ENCODE assay signal across 27 cellular contexts in genomic region chr22:42641801-42642413, GRCh38. TPM values are rescaled to one million over a fixed set of nuclear protein-coding genes. Genes with fewer than 3 reads are reported as not detected.
A peak's percentile ranks its signal among the peaks of the same experiment; 100 is the strongest.
DNase-seq lines count a peak whose midpoint lies in the region; ATAC-seq and TF ChIP-seq lines count a peak whose summit lies in the region.
"Had no signal": no experiment of that assay in that cellular context is flagged by ENCODE, and none has a peak within 500 bp of the region (broad histone marks: within the 10 kb centered on the region; RNA-seq: fewer than 3 reads in every experiment).

No MANE protein-coding gene starts in this region.

- H3K4me1 ChIP-seq in liver (ENCODE audit: control insufficient read depth in 4 of 4, insufficient read depth in 4 of 4, low read length in 3 of 4) (peaks cover 34 to 51% (median 44%) of the 10 kb centered on the region in 4 donors), skeletal muscle tissue (ENCODE audit: control insufficient read depth in 3 of 3, insufficient read depth in 3 of 3, low read length in 3 of 3) (peaks cover 44 to 53% (median 49%) of the 10 kb centered on the region in 3 donors), tibial nerve (peaks cover under 1 to 88% (median 47%) of the 10 kb centered on the region in 4 donors)

- WGBS in liver, result 58% methylated on average over 9 of the region's 9 CpGs
- 48 to 63% methylated on average over 9 of the region's 9 CpGs for WGBS in tibial nerve, 2 donors

- H3K36me3 ChIP-seq in liver (ENCODE audit: control insufficient read depth in 4 of 4, insufficient read depth in 3 of 4, low read depth in 1 of 4, low read length in 3 of 4) (peaks cover 0 to 3% (median 0%) of the 10 kb centered on the region in 4 donors), skeletal muscle tissue (ENCODE audit: control insufficient read depth in 3 of 3, insufficient read depth in 3 of 3, low read length in 3 of 3) (peaks cover 0 to 2% (median 0%) of the 10 kb centered on the region in 3 donors), tibial nerve (no peaks in the 10 kb centered on the region)

- H3K4me3 ChIP-seq in cardiac fibroblast (replicated peaks in 1 of 2; ENCODE audit: low read depth in 2 of 2, low read length in 2 of 2), result no peak overlapping the region
- no peak overlapping the region for H3K4me3 ChIP-seq in liver (ENCODE audit: low read depth in 1 of 3, low read length in 3 of 3)
- no peak overlapping the region for H3K4me3 ChIP-seq in skeletal muscle tissue (ENCODE audit: low read length in 3 of 3)
- H3K4me3 ChIP-seq in tibial nerve, result no peak overlapping the region
- H3K4me3 ChIP-seq: BLaER1 had no signal

- TF ChIP-seq EP300 in tibial nerve (IDR thresholded peaks at IDR 0.05), result no peak

- DNase-seq in RWPE1 (ENCODE audit: low spot score), result no peak
- DNase-seq in cardiac fibroblast (ENCODE audit: low read depth in 2 of 2), result peak; percentile 33 to 42
- DNase-seq in tibial nerve (ENCODE audit: low spot score in 2 of 2), result no peak
- DNase-seq: activated CD4-positive, alpha-beta memory T cell treated with anti-CD3 and anti-CD28 coated beads for 36 hours; activated CD4-positive, alpha-beta T cell treated with anti-CD3 and anti-CD28 coated beads for 1 hour; activated naive CD4-positive, alpha-beta T cell treated with anti-CD3 and anti-CD28 coated beads, Interleukin-2, amount 10 ng/mL, durations not matched to agents 7 days and 5 days; DMS 273 treated with DMSO at 0.1 percent for 48 hours; EL; endodermal cell; foreskin keratinocyte; H7; kidney glomerular epithelial cell; MM.1S; NCI-H1105 treated with DMSO at 0.1 percent for 48 hours; NCI-H1930; NCI-H524; posterior cingulate gyrus; SHP77 treated with DMSO at 0.1 percent for 48 hours; stimulated activated CD4-positive, alpha-beta T cell treated with anti-CD3 and anti-CD28 coated beads, Interleukin-4, amount 100 ng/mL, for 1 hour had no signal

- peak overlapping the region; percentile 90 for H3K27ac ChIP-seq in RWPE1
- no peak overlapping the region for H3K27ac ChIP-seq in liver (ENCODE audit: low read depth in 1 of 2, low read length in 2 of 2)
- no peak overlapping the region for H3K27ac ChIP-seq in skeletal muscle tissue (ENCODE audit: low read depth, low read length)
- H3K27ac ChIP-seq in tibial nerve, result peak overlapping the region in 2 of 4 donors; percentile 59 to 99
- H3K27ac ChIP-seq: foreskin keratinocyte, KMS-11 had no signal

- TF ChIP-seq POLR2A in tibial nerve (IDR thresholded peaks at IDR 0.05), result no peak

- POLR2A ChIA-PET in RWPE1 (lab: Yijun Ruan, JAX; ENCODE audit: low non-redundant PET), result no interaction called here

- TF ChIP-seq RAD21 in liver (IDR thresholded peaks at IDR 0.05), result no peak

- ATAC-seq in GM21825 (IDR thresholded peaks at IDR 0.05; ENCODE audit: unreplicated experiment) (no peak), HG03378 (IDR thresholded peaks at IDR 0.05; ENCODE audit: unreplicated experiment) (no peak), GM21576 (IDR thresholded peaks at IDR 0.05; ENCODE audit: unreplicated experiment) (no peak)
- ATAC-seq: foreskin keratinocyte, sciatic nerve had no signal

- TF ChIP-seq CTCF in RWPE1 (conservative IDR thresholded peaks at IDR 0.05; ENCODE audit: low read depth), result no peak
- no peak for TF ChIP-seq CTCF in cardiac fibroblast (IDR thresholded peaks at IDR 0.05; ENCODE audit: low read depth, low read length)
- no peak for TF ChIP-seq CTCF in liver (IDR thresholded peaks at IDR 0.05; ENCODE audit: low read depth, low read length, missing input control)
- no peak for TF ChIP-seq CTCF in tibial nerve (IDR thresholded peaks at IDR 0.05)

- H3K9me3 ChIP-seq in liver (ENCODE audit: control insufficient read depth in 4 of 4, low read length in 3 of 4), result no peaks in the 10 kb centered on the region
- H3K9me3 ChIP-seq in skeletal muscle tissue (ENCODE audit: control insufficient read depth in 3 of 3, low read length in 3 of 3), result no peaks in the 10 kb centered on the region
- H3K9me3 ChIP-seq in tibial nerve, result no peaks in the 10 kb centered on the region
- H3K9me3 ChIP-seq: BLaER1 had no signal

- H3K9ac ChIP-seq in liver (ENCODE audit: low read depth in 1 of 2, low read length in 2 of 2) (no peak overlapping the region), skeletal muscle tissue (ENCODE audit: low read depth in 1 of 3, low read length in 3 of 3) (peak overlapping the region in 2 of 3 donors; percentile 11 to 33)
- H3K9ac ChIP-seq: BLaER1, KMS-11 had no signal

- no peaks in the 10 kb centered on the region for H3K27me3 ChIP-seq in liver (ENCODE audit: control insufficient read depth in 4 of 4, insufficient read depth in 4 of 4, low read length in 3 of 4)
- no peaks in the 10 kb centered on the region for H3K27me3 ChIP-seq in skeletal muscle tissue (ENCODE audit: control insufficient read depth in 3 of 3, insufficient read depth in 3 of 3, low read length in 3 of 3)
- no peaks in the 10 kb centered on the region for H3K27me3 ChIP-seq in tibial nerve
- H3K27me3 ChIP-seq: BLaER1, foreskin keratinocyte had no signal

- CTCF ChIA-PET in RWPE1 (lab: Yijun Ruan, JAX), result no interaction called here

TF ChIP-seq in liver, 16 proteins besides CTCF, POLR2A, EP300 and RAD21:
- TF ChIP-seq NR2F2 (IDR thresholded peaks at IDR 0.05) (peak; percentile 52), YY1 (IDR thresholded peaks at IDR 0.05) (no peak), EGR1 (IDR thresholded peaks at IDR 0.05; ENCODE audit: low read depth in 2 of 2) (no peak), JUND (IDR thresholded peaks at IDR 0.05) (peak in 1 of 2 donors; percentile 10), SP1 (IDR thresholded peaks at IDR 0.05) (no peak), RXRA (IDR thresholded peaks at IDR 0.05) (peak in 1 of 2 donors; percentile 12), TAF1 (conservative IDR thresholded peaks at IDR 0.05) (no peak), HNF4A (conservative IDR thresholded peaks at IDR 0.05) (peak; percentile 45 to 49), FOXA1 (IDR thresholded peaks at IDR 0.05) (no peak), HNF4G (IDR thresholded peaks at IDR 0.05) (no peak), FOXA2 (IDR thresholded peaks at IDR 0.05) (no peak), GABPA (IDR thresholded peaks at IDR 0.05 in 1 of 2, conservative IDR thresholded peaks at IDR 0.05 in 1 of 2) (no peak)
- TF ChIP-seq, protein P1, sequence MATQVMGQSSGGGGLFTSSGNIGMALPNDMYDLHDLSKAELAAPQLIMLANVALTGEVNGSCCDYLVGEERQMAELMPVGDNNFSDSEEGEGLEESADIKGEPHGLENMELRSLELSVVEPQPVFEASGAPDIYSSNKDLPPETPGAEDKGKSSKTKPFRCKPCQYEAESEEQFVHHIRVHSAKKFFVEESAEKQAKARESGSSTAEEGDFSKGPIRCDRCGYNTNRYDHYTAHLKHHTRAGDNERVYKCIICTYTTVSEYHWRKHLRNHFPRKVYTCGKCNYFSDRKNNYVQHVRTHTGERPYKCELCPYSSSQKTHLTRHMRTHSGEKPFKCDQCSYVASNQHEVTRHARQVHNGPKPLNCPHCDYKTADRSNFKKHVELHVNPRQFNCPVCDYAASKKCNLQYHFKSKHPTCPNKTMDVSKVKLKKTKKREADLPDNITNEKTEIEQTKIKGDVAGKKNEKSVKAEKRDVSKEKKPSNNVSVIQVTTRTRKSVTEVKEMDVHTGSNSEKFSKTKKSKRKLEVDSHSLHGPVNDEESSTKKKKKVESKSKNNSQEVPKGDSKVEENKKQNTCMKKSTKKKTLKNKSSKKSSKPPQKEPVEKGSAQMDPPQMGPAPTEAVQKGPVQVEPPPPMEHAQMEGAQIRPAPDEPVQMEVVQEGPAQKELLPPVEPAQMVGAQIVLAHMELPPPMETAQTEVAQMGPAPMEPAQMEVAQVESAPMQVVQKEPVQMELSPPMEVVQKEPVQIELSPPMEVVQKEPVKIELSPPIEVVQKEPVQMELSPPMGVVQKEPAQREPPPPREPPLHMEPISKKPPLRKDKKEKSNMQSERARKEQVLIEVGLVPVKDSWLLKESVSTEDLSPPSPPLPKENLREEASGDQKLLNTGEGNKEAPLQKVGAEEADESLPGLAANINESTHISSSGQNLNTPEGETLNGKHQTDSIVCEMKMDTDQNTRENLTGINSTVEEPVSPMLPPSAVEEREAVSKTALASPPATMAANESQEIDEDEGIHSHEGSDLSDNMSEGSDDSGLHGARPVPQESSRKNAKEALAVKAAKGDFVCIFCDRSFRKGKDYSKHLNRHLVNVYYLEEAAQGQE (IDR thresholded peaks at IDR 0.05), result no peak
- TF ChIP-seq, protein P2, sequence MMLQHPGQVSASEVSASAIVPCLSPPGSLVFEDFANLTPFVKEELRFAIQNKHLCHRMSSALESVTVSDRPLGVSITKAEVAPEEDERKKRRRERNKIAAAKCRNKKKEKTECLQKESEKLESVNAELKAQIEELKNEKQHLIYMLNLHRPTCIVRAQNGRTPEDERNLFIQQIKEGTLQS (IDR thresholded peaks at IDR 0.05), result no peak
- TF ChIP-seq, protein P3, sequence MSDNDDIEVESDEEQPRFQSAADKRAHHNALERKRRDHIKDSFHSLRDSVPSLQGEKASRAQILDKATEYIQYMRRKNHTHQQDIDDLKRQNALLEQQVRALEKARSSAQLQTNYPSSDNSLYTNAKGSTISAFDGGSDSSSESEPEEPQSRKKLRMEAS (IDR thresholded peaks at IDR 0.05), result no peak
- TF ChIP-seq, protein P4, sequence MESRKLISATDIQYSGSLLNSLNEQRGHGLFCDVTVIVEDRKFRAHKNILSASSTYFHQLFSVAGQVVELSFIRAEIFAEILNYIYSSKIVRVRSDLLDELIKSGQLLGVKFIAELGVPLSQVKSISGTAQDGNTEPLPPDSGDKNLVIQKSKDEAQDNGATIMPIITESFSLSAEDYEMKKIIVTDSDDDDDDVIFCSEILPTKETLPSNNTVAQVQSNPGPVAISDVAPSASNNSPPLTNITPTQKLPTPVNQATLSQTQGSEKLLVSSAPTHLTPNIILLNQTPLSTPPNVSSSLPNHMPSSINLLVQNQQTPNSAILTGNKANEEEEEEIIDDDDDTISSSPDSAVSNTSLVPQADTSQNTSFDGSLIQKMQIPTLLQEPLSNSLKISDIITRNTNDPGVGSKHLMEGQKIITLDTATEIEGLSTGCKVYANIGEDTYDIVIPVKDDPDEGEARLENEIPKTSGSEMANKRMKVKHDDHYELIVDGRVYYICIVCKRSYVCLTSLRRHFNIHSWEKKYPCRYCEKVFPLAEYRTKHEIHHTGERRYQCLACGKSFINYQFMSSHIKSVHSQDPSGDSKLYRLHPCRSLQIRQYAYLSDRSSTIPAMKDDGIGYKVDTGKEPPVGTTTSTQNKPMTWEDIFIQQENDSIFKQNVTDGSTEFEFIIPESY (IDR thresholded peaks at IDR 0.05), result no peak

RNA-seq across cellular contexts. Expression of gene ATP5MGL, which starts 1.5 kb away (rescaled TPM):
- total RNA-seq in liver (under 1 TPM in 1 of 2 donors, not detected in 1; 0.84 TPM), skeletal muscle tissue (not detected), tibial nerve (1 to 10 TPM in 1 of 4 donors, not detected in 3; 2.7 TPM)
- polyA plus RNA-seq in liver, result 1 to 10 TPM in 1 of 2 donors, not detected in 1; 1.1 TPM
- polyA plus RNA-seq: foreskin keratinocyte had no signal

RNA-seq across cellular contexts. Expression of gene CYB5R3, which starts 7.3 kb away (rescaled TPM):
- total RNA-seq in liver (10 to 100 TPM; 49.4 to 71.1 TPM), skeletal muscle tissue (28.7 TPM), tibial nerve (100 to 1,000 TPM; 134 to 200 (median 176) TPM)
- polyA plus RNA-seq in liver, result 100 to 1,000 TPM; 197 to 210 TPM

RNA-seq across cellular contexts. Expression of gene POLDIP3, which starts 27.2 kb away (rescaled TPM):
- 10 to 100 TPM; 18.1 to 22.5 TPM for total RNA-seq in liver
- polyA plus RNA-seq in liver, result 10 to 100 TPM; 14.6 to 18.0 TPM
- total RNA-seq in skeletal muscle tissue, result 22.4 TPM
- total RNA-seq in tibial nerve, result 10 to 100 TPM; 47.4 to 49.2 (median 48.5) TPM

Comparison
In these comparisons a context has a peak if more than half of its experiments do, and no peak if none do; other contexts are left out.
1. DNase-seq: peak in cardiac fibroblast (2 of 2); none in RWPE1 (single experiment) and tibial nerve (0 of 2).
2. H3K9ac ChIP-seq: peak in skeletal muscle tissue (2 of 3); none in liver (0 of 2).